Comparison of ENCODE assay signal across 8 cellular contexts in the genomic region with DNA sequence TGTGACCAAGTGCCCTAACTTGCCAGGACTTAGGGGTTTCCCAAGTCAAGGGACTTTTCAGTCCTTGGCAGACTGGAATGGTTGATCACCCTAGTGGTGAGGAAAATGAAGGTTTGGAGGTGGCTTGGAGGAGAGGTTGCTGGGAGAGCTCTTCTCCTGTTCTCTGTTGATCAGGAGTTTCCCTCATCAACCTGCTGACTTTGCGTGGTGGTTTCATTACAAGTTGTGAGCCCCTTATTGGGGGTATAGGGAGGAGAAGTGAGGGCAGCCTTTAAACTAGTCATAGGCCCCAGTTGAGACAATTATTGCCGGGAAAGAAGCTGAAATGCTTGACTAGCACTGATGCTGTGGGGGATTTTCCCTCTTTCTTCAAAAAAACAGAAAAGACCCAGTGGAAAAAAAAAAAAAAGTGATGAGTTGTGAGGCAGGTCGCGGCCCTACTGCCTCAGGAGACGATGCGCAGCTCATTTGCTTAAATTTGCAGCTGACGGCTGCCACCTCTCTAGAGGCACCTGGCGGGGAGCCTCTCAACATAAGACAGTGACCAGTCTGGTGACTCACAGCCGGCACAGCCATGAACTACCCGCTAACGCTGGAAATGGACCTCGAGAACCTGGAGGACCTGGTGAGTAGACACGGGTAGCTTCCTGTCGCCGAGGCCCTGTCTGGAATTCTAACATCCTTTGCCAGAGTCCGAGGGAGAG. TPM values are rescaled to one million over a fixed set of nuclear protein-coding genes. Genes with fewer than 3 reads are reported as not detected.
DNase-seq lines count a peak whose midpoint lies in the region; ATAC-seq and TF ChIP-seq lines count a peak whose summit lies in the region.

A gene with protein sequence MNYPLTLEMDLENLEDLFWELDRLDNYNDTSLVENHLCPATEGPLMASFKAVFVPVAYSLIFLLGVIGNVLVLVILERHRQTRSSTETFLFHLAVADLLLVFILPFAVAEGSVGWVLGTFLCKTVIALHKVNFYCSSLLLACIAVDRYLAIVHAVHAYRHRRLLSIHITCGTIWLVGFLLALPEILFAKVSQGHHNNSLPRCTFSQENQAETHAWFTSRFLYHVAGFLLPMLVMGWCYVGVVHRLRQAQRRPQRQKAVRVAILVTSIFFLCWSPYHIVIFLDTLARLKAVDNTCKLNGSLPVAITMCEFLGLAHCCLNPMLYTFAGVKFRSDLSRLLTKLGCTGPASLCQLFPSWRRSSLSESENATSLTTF (plus strand): TSS at position 525 of the 704 bp plus-strand sequence. CDS start 50 bp downstream, at position 575.

- no peaks in the 10 kb centered on the region; the same call in none of the 2 replicates for H3K27me3 ChIP-seq in GM06990 (replicated peaks; ENCODE audit: control insufficient read depth, insufficient read depth, low read length)
- H3K27me3 ChIP-seq in OCI-LY3 (ENCODE audit: low read depth, low read length), result no peaks in the 10 kb centered on the region
- no peaks in the 10 kb centered on the region for H3K27me3 ChIP-seq in effector memory CD4-positive, alpha-beta T cell (replicated peaks; ENCODE audit: control insufficient read depth, insufficient read depth, low read length, poor library complexity, severe bottlenecking)
- no peaks in the 10 kb centered on the region for H3K27me3 ChIP-seq in vagina
- H3K27me3 ChIP-seq in colonic mucosa, result no peaks in the 10 kb centered on the region

- peak within 1 kb of the TSS; percentile 79 for H3K4me2 ChIP-seq in OCI-LY3 (ENCODE audit: low read length)

- DNase-seq in GM06990 (ENCODE audit: extremely low read depth, insufficient read length) (peak; percentile 55), vagina (ENCODE audit: extremely low spot score in 2 of 2) (no peak), NCI-H2196 treated with DMSO at 0.1 percent for 48 hours (lab: John Stamatoyannopoulos, UW; ENCODE audit: unreplicated experiment) (no peak), colonic mucosa (no peak), NCI-H1048 (lab: John Stamatoyannopoulos, UW) (no peak)
- peak in 1 of 3 donors; percentile 39 for DNase-seq in effector memory CD4-positive, alpha-beta T cell

- H3K9ac ChIP-seq in OCI-LY3 (ENCODE audit: low read length) (peak within 1 kb of the TSS; percentile 98), colonic mucosa (ENCODE audit: low read depth in 2 of 2, low read length in 2 of 2) (no peak within 1 kb of the TSS)

- peak; percentile 76 for ATAC-seq in GM21786 (IDR thresholded peaks at IDR 0.05; ENCODE audit: unreplicated experiment)

- H4K20me1 ChIP-seq in OCI-LY3 (ENCODE audit: insufficient read depth, low read length), result peaks cover 17% of the 10 kb centered on the region

- TF ChIP-seq POLR2A in vagina (IDR thresholded peaks at IDR 0.05), result no peak

- intact Hi-C loops in vagina (cut with DNase I), result no loop called here
- intact Hi-C loops in colonic mucosa (cut with DNase I), result no loop called here

- H3K36me3 ChIP-seq in GM06990 (ENCODE audit: control insufficient read depth, insufficient read depth, low read length) (no peaks in the 10 kb centered on the region), OCI-LY3 (replicated peaks; ENCODE audit: low read depth, low read length) (peaks cover 44% of the 10 kb centered on the region), vagina (no peaks in the 10 kb centered on the region), colonic mucosa (no peaks in the 10 kb centered on the region)
- no peaks in the 10 kb centered on the region for H3K36me3 ChIP-seq in effector memory CD4-positive, alpha-beta T cell (ENCODE audit: control insufficient read depth, insufficient read depth, low read length)

- H3K4me1 ChIP-seq in OCI-LY3 (ENCODE audit: low read length), result peaks cover 68% of the 10 kb centered on the region
- H3K4me1 ChIP-seq in effector memory CD4-positive, alpha-beta T cell (ENCODE audit: control insufficient read depth, insufficient read depth, low read length, poor library complexity, severe bottlenecking), result peaks cover 35% of the 10 kb centered on the region
- peaks cover 12% of the 10 kb centered on the region for H3K4me1 ChIP-seq in vagina
- H3K4me1 ChIP-seq in colonic mucosa, result no peaks in the 10 kb centered on the region

- H3K4me3 ChIP-seq in GM06990 (replicated peaks; ENCODE audit: low read depth, low read length) (peak within 1 kb of the TSS; percentile 13), OCI-LY3 (ENCODE audit: low read length) (peak within 1 kb of the TSS; percentile 89), vagina (no peak within 1 kb of the TSS), colonic mucosa (no peak within 1 kb of the TSS)
- H3K4me3 ChIP-seq in effector memory CD4-positive, alpha-beta T cell (ENCODE audit: insufficient read depth, low read depth, low read length, poor library complexity, severe bottlenecking), result peak within 1 kb of the TSS; percentile 39

- H3K9me3 ChIP-seq in OCI-LY3 (ENCODE audit: insufficient read depth, low read length) (no peaks in the 10 kb centered on the region), vagina (no peaks in the 10 kb centered on the region), colonic mucosa (no peaks in the 10 kb centered on the region)
- no peaks in the 10 kb centered on the region for H3K9me3 ChIP-seq in effector memory CD4-positive, alpha-beta T cell (ENCODE audit: control insufficient read depth, low read length)

- peaks cover 59% of the 10 kb centered on the region for H3K79me2 ChIP-seq in OCI-LY3 (ENCODE audit: low read length)

- H3K27ac ChIP-seq in OCI-LY3 (ENCODE audit: low read length), result peak within 1 kb of the TSS; percentile 95
- H3K27ac ChIP-seq in effector memory CD4-positive, alpha-beta T cell (ENCODE audit: insufficient read depth, low read length, poor library complexity, severe bottlenecking), result peak within 1 kb of the TSS; percentile 71
- H3K27ac ChIP-seq in vagina, result no peak within 1 kb of the TSS
- H3K27ac ChIP-seq in colonic mucosa, result no peak within 1 kb of the TSS

- no peak within 1 kb of the TSS for H2AFZ ChIP-seq in OCI-LY3 (ENCODE audit: low read depth, low read length)

- TF ChIP-seq CTCF in GM06990 (IDR thresholded peaks at IDR 0.05; ENCODE audit: insufficient read depth, low read length, poor library complexity, severe bottlenecking), result peak; percentile 24
- TF ChIP-seq CTCF in OCI-LY3 (IDR thresholded peaks at IDR 0.05; ENCODE audit: low read depth, low read length), result peak; percentile 24; the same call in 1 of the 2 replicates
- TF ChIP-seq CTCF in vagina (IDR thresholded peaks at IDR 0.05), result no peak
- no peak for TF ChIP-seq CTCF in colonic mucosa (IDR thresholded peaks at IDR 0.05)

RNA-seq across cellular contexts. Expression of the gene that starts here (rescaled TPM):
- not detected for total RNA-seq in vagina
- under 1 TPM; 0.05 to 0.19 TPM for total RNA-seq in colonic mucosa

Comparison
In these comparisons a context has a peak if more than half of its experiments do, and no peak if none do; other contexts are left out.
1. H3K4me3 ChIP-seq: peak in GM06990 (single experiment), OCI-LY3 (single experiment) and effector memory CD4-positive, alpha-beta T cell (single experiment); none in vagina (0 of 2) and colonic mucosa (single experiment).
2. CTCF ChIP-seq: peak in GM06990 (single experiment) and OCI-LY3 (single experiment); none in vagina (0 of 3) and colonic mucosa (single experiment).
3. H3K27ac ChIP-seq: peak in OCI-LY3 (single experiment) and effector memory CD4-positive, alpha-beta T cell (single experiment); none in vagina (single experiment) and colonic mucosa (single experiment).